33 cellular contexts compared by ENCODE assay signal in the genomic region with DNA sequence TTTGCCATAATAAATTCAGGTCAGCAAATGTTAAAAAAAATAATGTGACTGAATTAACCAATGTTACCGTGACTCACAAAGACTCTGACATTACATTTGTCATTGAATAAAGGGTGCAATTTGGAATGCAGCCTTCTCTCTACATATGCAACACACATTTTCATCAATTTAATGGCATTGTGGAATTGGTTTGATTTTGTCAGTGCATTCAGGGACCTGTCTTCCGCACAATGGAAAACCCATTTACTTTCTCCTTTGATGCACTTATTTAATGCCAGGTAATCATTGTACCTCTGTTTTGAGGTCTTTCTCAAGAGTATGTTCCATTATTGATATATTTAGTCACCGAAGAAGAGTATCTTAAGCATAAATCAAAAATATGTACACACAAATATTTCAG.
DNase-seq lines count a peak whose midpoint lies in the region; ATAC-seq, FAIRE-seq and TF ChIP-seq lines count a peak whose summit lies in the region.
"Had no signal": no experiment of that assay in that cellular context is flagged by ENCODE, and none has a peak within 500 bp of the region (broad histone marks: within the 10 kb centered on the region; RNA-seq: fewer than 3 reads in every experiment).

No MANE protein-coding gene starts in this region.

- no peak for TF ChIP-seq POLR2A in GM18505 (IDR thresholded peaks at IDR 0.05; ENCODE audit: borderline replicate concordance, extremely low read depth, insufficient read depth, insufficient read length)

- no peaks in the 10 kb centered on the region for H3K36me3 Mint-ChIP-seq in endodermal cell (ENCODE audit: low read depth)
- H3K36me3 Mint-ChIP-seq: CD14-positive monocyte; CD4-positive, alpha-beta memory T cell; CD4-positive, CD25-positive, alpha-beta regulatory T cell; CD8-positive, alpha-beta memory T cell; CD8-positive, alpha-beta T cell had no signal

- no peak overlapping the region for H3K27ac ChIP-seq in endodermal cell (ENCODE audit: low read depth, low read length)
- peak overlapping the region; percentile 35 for H3K27ac ChIP-seq in neural cell (ENCODE audit: low read length)
- H3K27ac ChIP-seq: 22Rv1; A549; BLaER1; BLaER1 treated with 17β-estradiol and CSF1 and Interleukin-3, amounts not matched to agents 10 nM and 100 nM; C4-2B had no signal

- no peaks in the 10 kb centered on the region for H3K27me3 Mint-ChIP-seq in endodermal cell (ENCODE audit: insufficient read depth)
- H3K27me3 Mint-ChIP-seq: B cell; CD4-positive, alpha-beta T cell; CD4-positive, CD25-positive, alpha-beta regulatory T cell; CD8-positive, alpha-beta memory T cell had no signal

- no peaks in the 10 kb centered on the region for H3K36me3 ChIP-seq in endodermal cell (ENCODE audit: control insufficient read depth, insufficient read depth, low read length)
- H3K36me3 ChIP-seq in neural cell (ENCODE audit: insufficient read depth, low read length), result no peaks in the 10 kb centered on the region
- H3K36me3 ChIP-seq: BE2C; BLaER1; BLaER1 treated with 17β-estradiol and CSF1 and Interleukin-3, amounts not matched to agents 10 nM and 100 nM had no signal

- H3K27me3 ChIP-seq in endodermal cell (ENCODE audit: control insufficient read depth, insufficient read depth, low read length, poor library complexity, severe bottlenecking), result no peaks in the 10 kb centered on the region
- no peaks in the 10 kb centered on the region for H3K27me3 ChIP-seq in neural cell (ENCODE audit: insufficient read depth, low read depth, low read length)
- H3K27me3 ChIP-seq: BE2C; BLaER1; BLaER1 treated with 17β-estradiol and CSF1 and Interleukin-3, amounts not matched to agents 10 nM and 100 nM had no signal

- H3K9me3 ChIP-seq in endodermal cell (ENCODE audit: control insufficient read depth, low read length), result peaks cover 66% of the 10 kb centered on the region
- H3K9me3 ChIP-seq in neural cell (ENCODE audit: low read length), result no peaks in the 10 kb centered on the region
- H3K9me3 ChIP-seq: A549; BE2C; BLaER1; BLaER1 treated with 17β-estradiol and CSF1 and Interleukin-3, amounts not matched to agents 10 nM and 100 nM; Caco-2 had no signal

- no peak overlapping the region for H3K4me3 Mint-ChIP-seq in endodermal cell
- H3K4me3 Mint-ChIP-seq: B cell; CD14-positive monocyte; CD4-positive, alpha-beta memory T cell; CD4-positive, alpha-beta T cell; CD4-positive, CD25-positive, alpha-beta regulatory T cell; CD8-positive, alpha-beta memory T cell; CD8-positive, alpha-beta T cell had no signal

- no peak overlapping the region for H2AFZ ChIP-seq in neural cell (ENCODE audit: low read depth, low read length)

- WGBS in endodermal cell (ENCODE audit: insufficient coverage in 1 of 2, insufficient read length in 1 of 2), 2 experiments, result 80 to 100% methylated on average over 1 to 3 of the region's 3 CpGs

- H3K4me1 ChIP-seq in endodermal cell (ENCODE audit: control insufficient read depth, insufficient read depth, low read length), result no peaks in the 10 kb centered on the region
- H3K4me1 ChIP-seq: A549; BE2C; BLaER1; BLaER1 treated with 17β-estradiol and CSF1 and Interleukin-3, amounts not matched to agents 10 nM and 100 nM; Caco-2 had no signal

- H3K4me3 ChIP-seq in endodermal cell (ENCODE audit: low read length), result peak overlapping the region; percentile 11
- H3K4me3 ChIP-seq in neural cell (ENCODE audit: low read length), result no peak overlapping the region
- H3K4me3 ChIP-seq: A549; BLaER1; BLaER1 treated with 17β-estradiol and CSF1 and Interleukin-3, amounts not matched to agents 10 nM and 100 nM had no signal

- no peaks in the 10 kb centered on the region for H3K9me2 ChIP-seq in neural cell (ENCODE audit: insufficient read depth, low read length)

- H3K79me2 ChIP-seq in neural cell (replicated peaks; ENCODE audit: insufficient read depth, low read length), result no peaks in the 10 kb centered on the region

- no peak overlapping the region for H3K4me2 ChIP-seq in neural cell (ENCODE audit: low read length)
- H3K4me2 ChIP-seq: A549; BLaER1; BLaER1 treated with 17β-estradiol and CSF1 and Interleukin-3, amounts not matched to agents 10 nM and 100 nM had no signal

- no peak for TF ChIP-seq RAD21 in neural cell (conservative IDR thresholded peaks at IDR 0.05)

- no peaks in the 10 kb centered on the region for H3F3A ChIP-seq in neural cell (ENCODE audit: insufficient read depth, low read length, poor library complexity, severe bottlenecking)

- no peaks in the 10 kb centered on the region for H4K20me1 ChIP-seq in neural cell (ENCODE audit: insufficient read depth)
- H4K20me1 ChIP-seq: BLaER1; BLaER1 treated with 17β-estradiol and CSF1 and Interleukin-3, amounts not matched to agents 10 nM and 100 nM had no signal

- H3K4me1 Mint-ChIP-seq in endodermal cell, result no peaks in the 10 kb centered on the region
- H3K4me1 Mint-ChIP-seq: B cell; CD14-positive monocyte; CD4-positive, alpha-beta memory T cell; CD4-positive, CD25-positive, alpha-beta regulatory T cell; CD8-positive, alpha-beta memory T cell had no signal

- DNase-seq in D721Med (ENCODE audit: insufficient read length, low spot score), result no peak
- no peak for DNase-seq in endodermal cell
- no peak for DNase-seq in NCI-H2081 treated with DMSO at 0.1 percent for 48 hours (lab: John Stamatoyannopoulos, UW)
- DNase-seq in HK-2 (ENCODE audit: unreplicated experiment), result no peak
- DNase-seq: 8988T; ACHN; AML-193; BE2C; C1 segment of cervical spinal cord; Caco-2; Calu3; CD4-positive, alpha-beta memory T cell; CD4-positive, alpha-beta T cell; CD4-positive, CD25-positive, alpha-beta regulatory T cell; CD8-positive, alpha-beta memory T cell; CD8-positive, alpha-beta T cell; COR-L47; DMS 273 treated with DMSO at 0.1 percent for 48 hours; DMS153; DMS53; DMS79; DMS79 treated with DMSO at 0.1 percent for 48 hours; DND-41; EL had no signal

- H3K27ac Mint-ChIP-seq in endodermal cell, result no peak overlapping the region
- H3K27ac Mint-ChIP-seq: B cell; CD14-positive monocyte; CD4-positive, alpha-beta memory T cell; CD4-positive, alpha-beta T cell; CD4-positive, CD25-positive, alpha-beta regulatory T cell; CD8-positive, alpha-beta memory T cell; CD8-positive, alpha-beta T cell had no signal

- TF ChIP-seq EP300 in neural cell (conservative IDR thresholded peaks at IDR 0.05; ENCODE audit: poor library complexity, severe bottlenecking), result peak; percentile 78

- no peaks in the 10 kb centered on the region for H3K9me3 Mint-ChIP-seq in endodermal cell
- H3K9me3 Mint-ChIP-seq: CD4-positive, alpha-beta T cell; CD8-positive, alpha-beta T cell had no signal

- H3K9ac ChIP-seq in endodermal cell (ENCODE audit: extremely low read depth, low read length, poor library complexity, severe bottlenecking) (no peak overlapping the region), neural cell (ENCODE audit: low read length) (no peak overlapping the region)
- H3K9ac ChIP-seq: BLaER1; BLaER1 treated with 17β-estradiol and CSF1 and Interleukin-3, amounts not matched to agents 10 nM and 100 nM had no signal

- ATAC-seq in GM18505 (IDR thresholded peaks at IDR 0.05; ENCODE audit: unreplicated experiment), result no peak
- ATAC-seq: A549; CD8-positive, alpha-beta T cell had no signal

- peak; percentile 94 for FAIRE-seq in D721Med (lab: Jason Lieb, UNC)
- FAIRE-seq: A549 had no signal

- no peak for TF ChIP-seq CTCF in D721Med (IDR thresholded peaks at IDR 0.05; ENCODE audit: insufficient read depth, missing control alignments)
- no peak for TF ChIP-seq CTCF in endodermal cell (conservative IDR thresholded peaks at IDR 0.05)
- TF ChIP-seq CTCF in neural cell (IDR thresholded peaks at IDR 0.05; ENCODE audit: poor library complexity, severe bottlenecking), result no peak

TF ChIP-seq in neural cell, 6 proteins besides CTCF, POLR2A, EP300 and RAD21:
- TF ChIP-seq SMC3 (conservative IDR thresholded peaks at IDR 0.05; ENCODE audit: poor library complexity), result no peak
- peak; percentile 65 for TF ChIP-seq POLR2AphosphoS5 (IDR thresholded peaks at IDR 0.05)
- TF ChIP-seq MXI1 (conservative IDR thresholded peaks at IDR 0.05; ENCODE audit: poor library complexity, severe bottlenecking), result no peak
- TF ChIP-seq, protein P1, sequence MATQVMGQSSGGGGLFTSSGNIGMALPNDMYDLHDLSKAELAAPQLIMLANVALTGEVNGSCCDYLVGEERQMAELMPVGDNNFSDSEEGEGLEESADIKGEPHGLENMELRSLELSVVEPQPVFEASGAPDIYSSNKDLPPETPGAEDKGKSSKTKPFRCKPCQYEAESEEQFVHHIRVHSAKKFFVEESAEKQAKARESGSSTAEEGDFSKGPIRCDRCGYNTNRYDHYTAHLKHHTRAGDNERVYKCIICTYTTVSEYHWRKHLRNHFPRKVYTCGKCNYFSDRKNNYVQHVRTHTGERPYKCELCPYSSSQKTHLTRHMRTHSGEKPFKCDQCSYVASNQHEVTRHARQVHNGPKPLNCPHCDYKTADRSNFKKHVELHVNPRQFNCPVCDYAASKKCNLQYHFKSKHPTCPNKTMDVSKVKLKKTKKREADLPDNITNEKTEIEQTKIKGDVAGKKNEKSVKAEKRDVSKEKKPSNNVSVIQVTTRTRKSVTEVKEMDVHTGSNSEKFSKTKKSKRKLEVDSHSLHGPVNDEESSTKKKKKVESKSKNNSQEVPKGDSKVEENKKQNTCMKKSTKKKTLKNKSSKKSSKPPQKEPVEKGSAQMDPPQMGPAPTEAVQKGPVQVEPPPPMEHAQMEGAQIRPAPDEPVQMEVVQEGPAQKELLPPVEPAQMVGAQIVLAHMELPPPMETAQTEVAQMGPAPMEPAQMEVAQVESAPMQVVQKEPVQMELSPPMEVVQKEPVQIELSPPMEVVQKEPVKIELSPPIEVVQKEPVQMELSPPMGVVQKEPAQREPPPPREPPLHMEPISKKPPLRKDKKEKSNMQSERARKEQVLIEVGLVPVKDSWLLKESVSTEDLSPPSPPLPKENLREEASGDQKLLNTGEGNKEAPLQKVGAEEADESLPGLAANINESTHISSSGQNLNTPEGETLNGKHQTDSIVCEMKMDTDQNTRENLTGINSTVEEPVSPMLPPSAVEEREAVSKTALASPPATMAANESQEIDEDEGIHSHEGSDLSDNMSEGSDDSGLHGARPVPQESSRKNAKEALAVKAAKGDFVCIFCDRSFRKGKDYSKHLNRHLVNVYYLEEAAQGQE (IDR thresholded peaks at IDR 0.05; ENCODE audit: borderline replicate concordance), result peak; percentile 52
- TF ChIP-seq EZH2 (IDR thresholded peaks at IDR 0.05; ENCODE audit: borderline replicate concordance, insufficient read depth, low read length, poor library complexity, severe bottlenecking), result no peak
- TF ChIP-seq TAF1 (IDR thresholded peaks at IDR 0.05; ENCODE audit: low read depth), result no peak
TF ChIP-seq in neural cell: peak in this region for 2.
